ENCODE assay signal across 16 cellular contexts in genomic region chr12:59734371-59734770, GRCh38.
DNase-seq lines count a peak whose midpoint lies in the region; ATAC-seq and TF ChIP-seq lines count a peak whose summit lies in the region.
"Had no signal": no experiment of that assay in that cellular context is flagged by ENCODE, and none has a peak within 500 bp of the region (broad histone marks: within the 10 kb centered on the region; RNA-seq: fewer than 3 reads in every experiment).

No MANE protein-coding gene starts in this region.

- H4K20me1 ChIP-seq in DND-41 (ENCODE audit: insufficient read depth, low read length) = no peaks in the 10 kb centered on the region

- peak; percentile 76 for DNase-seq in NCI-H748 (lab: John Stamatoyannopoulos, UW; ENCODE audit: unreplicated experiment)
- no peak for DNase-seq in NCI-H748 treated with DMSO at 0.1 percent for 48 hours (lab: John Stamatoyannopoulos, UW)
- DNase-seq in DND-41 = no peak
- peak; percentile 4 for DNase-seq in NCI-H510A (lab: John Stamatoyannopoulos, UW)
- DNase-seq in naive thymus-derived CD4-positive, alpha-beta T cell = no peak
- DNase-seq in Ammon's horn (ENCODE audit: low spot score) = no peak
- DNase-seq: ACHN; CD4-positive, alpha-beta T cell; HCEC 1CT; Karpas-422; NCI-H1105 treated with DMSO at 0.1 percent for 48 hours; PC-9; T-helper 2 cell had no signal

- H3K36me3 Mint-ChIP-seq in naive thymus-derived CD4-positive, alpha-beta T cell = peaks cover 6 to 46% (median 38%) of the 10 kb centered on the region in 5 donors

- H2AFZ ChIP-seq in DND-41 (ENCODE audit: low read depth, low read length) = no peak overlapping the region
- H2AFZ ChIP-seq: PC-9 had no signal

- no peaks in the 10 kb centered on the region for H3K27me3 ChIP-seq in DND-41 (ENCODE audit: insufficient read depth, low read length, poor library complexity)
- no peaks in the 10 kb centered on the region for H3K27me3 ChIP-seq in naive thymus-derived CD4-positive, alpha-beta T cell (ENCODE audit: control insufficient read depth in 2 of 2, insufficient read depth in 2 of 2, low read length in 2 of 2)

- no peaks in the 10 kb centered on the region for H3K79me2 ChIP-seq in DND-41 (ENCODE audit: insufficient read depth, low read length)

- peaks cover 6 to 31% (median 14%) of the 10 kb centered on the region in 7 donors for H3K4me1 Mint-ChIP-seq in naive thymus-derived CD4-positive, alpha-beta T cell

- H3K4me2 ChIP-seq in DND-41 (ENCODE audit: insufficient read depth, low read length) = no peak overlapping the region
- H3K4me2 ChIP-seq: PC-9 had no signal

- peak overlapping the region in 1 of 9 donors; percentile 6 for H3K27ac Mint-ChIP-seq in naive thymus-derived CD4-positive, alpha-beta T cell
- H3K27ac Mint-ChIP-seq: B cell; CD4-positive, alpha-beta T cell had no signal

- no peaks in the 10 kb centered on the region for H3K27me3 Mint-ChIP-seq in naive thymus-derived CD4-positive, alpha-beta T cell
- H3K27me3 Mint-ChIP-seq: B cell; CD4-positive, alpha-beta T cell had no signal

- peaks cover 0 to 5% (median 0%) of the 10 kb centered on the region in 11 donors for H3K9me3 Mint-ChIP-seq in naive thymus-derived CD4-positive, alpha-beta T cell

- no peak overlapping the region for H3K9ac ChIP-seq in DND-41 (ENCODE audit: low read depth, low read length)

- no peak for TF ChIP-seq CTCF in DND-41 (IDR thresholded peaks at IDR 0.05; ENCODE audit: borderline replicate concordance, extremely low read depth, low read length, poor library complexity, severe bottlenecking)

- H3K36me3 ChIP-seq in DND-41 (ENCODE audit: insufficient read depth, low read length) = 0 out of 2 replicates have a peak, but pooled peaks cover 6% of the 10 kb centered on the region
- H3K36me3 ChIP-seq in naive thymus-derived CD4-positive, alpha-beta T cell (ENCODE audit: control insufficient read depth in 2 of 3, insufficient read depth in 3 of 3, low read length in 3 of 3) = peaks cover 0 to 13% (median 0%) of the 10 kb centered on the region in 3 experiments

- intact Hi-C loops in naive thymus-derived CD4-positive, alpha-beta T cell (cut with micrococcal nuclease) = no loop called here

- no peak overlapping the region for H3K4me3 Mint-ChIP-seq in naive thymus-derived CD4-positive, alpha-beta T cell
- H3K4me3 Mint-ChIP-seq: B cell; CD4-positive, alpha-beta T cell had no signal

- no peak overlapping the region for H3K27ac ChIP-seq in DND-41 (ENCODE audit: low read length)
- no peak overlapping the region for H3K27ac ChIP-seq in naive thymus-derived CD4-positive, alpha-beta T cell (ENCODE audit: low read depth, low read length)
- H3K27ac ChIP-seq: PC-9 had no signal

- H3K9me3 ChIP-seq in DND-41 (ENCODE audit: insufficient read depth, low read length, severe bottlenecking) = no peaks in the 10 kb centered on the region
- H3K9me3 ChIP-seq in naive thymus-derived CD4-positive, alpha-beta T cell (ENCODE audit: control insufficient read depth in 2 of 3, low read length in 3 of 3) = no peaks in the 10 kb centered on the region

- CTCF ChIA-PET in naive thymus-derived CD4-positive, alpha-beta T cell (lab: Charles Lee) = no interaction called here

- H3K4me3 ChIP-seq in DND-41 (ENCODE audit: low read depth in 1 of 2, low read length in 2 of 2) = no peak overlapping the region
- H3K4me3 ChIP-seq in naive thymus-derived CD4-positive, alpha-beta T cell (ENCODE audit: low read length) = no peak overlapping the region
- H3K4me3 ChIP-seq: GM12878, PC-9 had no signal

- no peaks in the 10 kb centered on the region for H3K4me1 ChIP-seq in DND-41 (ENCODE audit: insufficient read depth, low read length)
- H3K4me1 ChIP-seq in naive thymus-derived CD4-positive, alpha-beta T cell (ENCODE audit: control insufficient read depth in 2 of 2, insufficient read depth in 2 of 2, low read length in 2 of 2) = peaks cover 0 to 4% of the 10 kb centered on the region in 2 donors

- ATAC-seq in DND-41 (ENCODE audit: insufficient read depth, low read depth) = peak; percentile 22; the same call in 1 of the 3 replicates
- peak; percentile 20 for ATAC-seq in naive thymus-derived CD4-positive, alpha-beta T cell
- ATAC-seq in GM19023 (IDR thresholded peaks at IDR 0.05; ENCODE audit: unreplicated experiment) = no peak
- ATAC-seq: GM12878 had no signal

- POLR2A ChIA-PET in naive thymus-derived CD4-positive, alpha-beta T cell (lab: Charles Lee) = no interaction called here

Comparison
In these comparisons a context has a peak if more than half of its experiments do, and no peak if none do; other contexts are left out.
1. DNase-seq: peak in NCI-H748 (single experiment) and NCI-H510A (single experiment); none in NCI-H748 treated with DMSO at 0.1 percent for 48 hours (single experiment), DND-41 (single experiment), naive thymus-derived CD4-positive, alpha-beta T cell (0 of 9) and Ammon's horn (single experiment).